In the genomic region with DNA sequence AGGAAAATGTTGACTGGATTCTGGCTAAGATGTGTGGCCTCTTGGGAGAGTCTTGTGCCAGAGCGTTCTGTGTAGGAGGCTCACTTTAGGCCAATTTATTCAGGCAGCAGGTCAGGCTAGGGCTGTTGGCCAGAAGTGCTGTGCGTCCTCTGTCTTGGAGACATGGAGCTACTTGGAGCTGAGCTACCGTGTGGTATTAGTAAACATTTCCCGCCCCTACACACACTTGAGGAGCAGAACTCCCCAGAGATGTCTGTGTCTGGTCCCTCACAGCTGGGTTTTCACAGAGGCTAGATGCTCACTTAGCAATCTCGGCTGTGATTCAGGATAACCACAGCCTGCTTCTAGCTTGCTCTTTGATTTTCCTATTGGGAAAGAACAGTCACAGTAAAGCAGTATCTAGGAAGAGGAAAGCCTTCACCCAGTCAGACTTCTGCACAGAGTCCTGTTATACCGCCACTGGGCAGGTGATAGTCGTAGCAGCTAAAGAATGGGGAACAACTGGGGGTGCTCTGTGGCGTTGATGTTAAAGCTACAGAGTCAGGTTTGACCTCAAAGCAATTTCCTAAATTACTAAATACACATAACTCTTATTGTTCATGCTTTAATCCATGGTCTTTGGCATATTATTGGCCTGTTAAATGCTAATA, we compare ENCODE assay signal across 8 cellular contexts.
DNase-seq lines count a peak whose midpoint lies in the region; ATAC-seq, FAIRE-seq and TF ChIP-seq lines count a peak whose summit lies in the region.

No MANE protein-coding gene starts in this region.

- no peaks in the 10 kb centered on the region for H3K9me3 ChIP-seq in GM12878 (replicated peaks; ENCODE audit: control insufficient read depth, insufficient read depth, low read length)

- in situ Hi-C loops in GM12878 (cut with MboI) = no loop called here

- RAD21 ChIA-PET in GM12878 (lab: Charles Lee; ENCODE audit: unreplicated experiment) = interaction anchor here (0.9 to 1.7 kb wide), 4 partner anchors 51 to 143 kb away, joined by 3 to 7 read pairs (median 3); no protein-coding TSS in a partner anchor

- BruUV-seq in GM12878 (replicated peaks; lab: Mats Ljungman, UMichigan) = no TSS peak

- no peak overlapping the region; the same call in 1 of the 2 replicates for H3K9ac ChIP-seq in GM12878 (ENCODE audit: control insufficient read depth, insufficient read depth, low read length)

- no peak overlapping the region for H3K4me3 ChIP-seq in GM12878

- H3K36me3 ChIP-seq in GM12878 (ENCODE audit: control insufficient read depth in 2 of 2, insufficient read depth in 2 of 2, low read length in 1 of 2) = peaks cover 0 to 4% of the 10 kb centered on the region in 2 experiments; a peak in 2 of 4 replicates

- H4K20me1 ChIP-seq in GM12878 (ENCODE audit: control insufficient read depth, insufficient read depth) = no peaks in the 10 kb centered on the region

- peak overlapping the region; percentile 52 for H2AFZ ChIP-seq in GM12878 (ENCODE audit: control insufficient read depth, low read depth, low read length)

- H3K27ac ChIP-seq in GM12878 (ENCODE audit: control insufficient read depth, insufficient read depth) = peak overlapping the region; percentile 66

- H3K79me2 ChIP-seq in GM12878 (ENCODE audit: control insufficient read depth, insufficient read depth, low read length) = peaks cover 2% of the 10 kb centered on the region

- ATAC-seq in GM19438 (IDR thresholded peaks at IDR 0.05; ENCODE audit: low read depth, unreplicated experiment) (peak; percentile 69), HG03432 (IDR thresholded peaks at IDR 0.05; ENCODE audit: unreplicated experiment) (peak; percentile 71), GM12878 (peak; percentile 75), omental fat pad (ENCODE audit: low FRiP score) (peak; percentile 75)

- no peak for TF ChIP-seq POLR2A in GM12878 (IDR thresholded peaks at IDR 0.05; ENCODE audit: low read depth, low read length)

- FAIRE-seq in GM12878 (lab: Jason Lieb, UNC) = no peak

- H3K4me1 ChIP-seq in GM12878 (ENCODE audit: control insufficient read depth, insufficient read depth, low read length) = peaks cover 21% of the 10 kb centered on the region

- peak; percentile 51 for DNase-seq in AG09319 (ENCODE audit: extremely low read depth, low read depth)
- DNase-seq in GM12878 (ENCODE audit: low read depth, low spot score) = no peak
- no peak for DNase-seq in omental fat pad (ENCODE audit: low spot score)
- DNase-seq in NAMALWA (ENCODE audit: low spot score) = no peak
- DNase-seq in superior temporal gyrus (ENCODE audit: extremely low spot score) = no peak
- no peak for DNase-seq in foreskin melanocyte

- H3K27me3 ChIP-seq in GM12878 (replicated peaks in 1 of 2; ENCODE audit: control insufficient read depth in 2 of 2, insufficient read depth in 2 of 2, low read length in 1 of 2) = no peaks in the 10 kb centered on the region

- TF ChIP-seq EP300 in GM12878 (IDR thresholded peaks at IDR 0.05; ENCODE audit: borderline replicate concordance in 1 of 2, control insufficient read depth in 1 of 2, low read depth in 2 of 2, low read length in 2 of 2) = no peak

- peak overlapping the region; percentile 59 for H3K4me2 ChIP-seq in GM12878 (ENCODE audit: control insufficient read depth, insufficient read depth)

- intact Hi-C loops in GM12878 (cut with micrococcal nuclease; ENCODE audit: unreplicated experiment) = loop anchor here (5.0 kb wide), 1 partner anchor 141 kb away; no protein-coding TSS in a partner anchor

- CTCF ChIA-PET in GM12878 (lab: Yijun Ruan, JAX) = interaction anchor here (1.0 to 2.6 kb wide), 5 partner anchors 20 to 143 kb away, joined by 3 to 12 read pairs (median 3); no protein-coding TSS in a partner anchor

- TF ChIP-seq CTCF in AG09319 (IDR thresholded peaks at IDR 0.05; ENCODE audit: low read depth, low read length) = no peak
- no peak for TF ChIP-seq CTCF in GM12878 (IDR thresholded peaks at IDR 0.05 in 2 of 3, conservative IDR thresholded peaks at IDR 0.05 in 1 of 3; ENCODE audit: control insufficient read depth in 2 of 3, extremely low read depth in 1 of 3, insufficient read depth in 1 of 3, low read depth in 3 of 3, low read length in 3 of 3)
- no peak for TF ChIP-seq CTCF in omental fat pad (IDR thresholded peaks at IDR 0.05)

- no peak for TF ChIP-seq RAD21 in GM12878 (IDR thresholded peaks at IDR 0.05; ENCODE audit: insufficient read depth, low read depth, low read length)

- 33% methylated on average over 8 of the region's 8 CpGs for WGBS in GM12878 (ENCODE audit: insufficient coverage, insufficient replicate concordance, low lambda C conversion rate, missing lambda C conversion rate)

- SMC1A ChIA-PET in GM12878 (lab: Charles Lee; ENCODE audit: uncharacterized antibody, unreplicated experiment) = interaction anchor here (0.7 to 2.9 kb wide), 16 partner anchors 11 to 433 kb away, joined by 3 to 13 read pairs (median 4); no protein-coding TSS in a partner anchor

- POLR2A ChIA-PET in GM12878 (lab: Charles Lee) = interaction anchor here (0.6 to 1.2 kb wide), 3 partner anchors 15 to 167 kb away, joined by 3 read pairs; no protein-coding TSS in a partner anchor

TF ChIP-seq in GM12878, 131 proteins besides CTCF, POLR2A, EP300 and RAD21:
- TF ChIP-seq RUNX3 (IDR thresholded peaks at IDR 0.05; ENCODE audit: low read length) = peak; percentile 32
- TF ChIP-seq CHD4 (IDR thresholded peaks at IDR 0.05) = no peak
